ENCODE assay signal across 8 cellular contexts in the genomic region with DNA sequence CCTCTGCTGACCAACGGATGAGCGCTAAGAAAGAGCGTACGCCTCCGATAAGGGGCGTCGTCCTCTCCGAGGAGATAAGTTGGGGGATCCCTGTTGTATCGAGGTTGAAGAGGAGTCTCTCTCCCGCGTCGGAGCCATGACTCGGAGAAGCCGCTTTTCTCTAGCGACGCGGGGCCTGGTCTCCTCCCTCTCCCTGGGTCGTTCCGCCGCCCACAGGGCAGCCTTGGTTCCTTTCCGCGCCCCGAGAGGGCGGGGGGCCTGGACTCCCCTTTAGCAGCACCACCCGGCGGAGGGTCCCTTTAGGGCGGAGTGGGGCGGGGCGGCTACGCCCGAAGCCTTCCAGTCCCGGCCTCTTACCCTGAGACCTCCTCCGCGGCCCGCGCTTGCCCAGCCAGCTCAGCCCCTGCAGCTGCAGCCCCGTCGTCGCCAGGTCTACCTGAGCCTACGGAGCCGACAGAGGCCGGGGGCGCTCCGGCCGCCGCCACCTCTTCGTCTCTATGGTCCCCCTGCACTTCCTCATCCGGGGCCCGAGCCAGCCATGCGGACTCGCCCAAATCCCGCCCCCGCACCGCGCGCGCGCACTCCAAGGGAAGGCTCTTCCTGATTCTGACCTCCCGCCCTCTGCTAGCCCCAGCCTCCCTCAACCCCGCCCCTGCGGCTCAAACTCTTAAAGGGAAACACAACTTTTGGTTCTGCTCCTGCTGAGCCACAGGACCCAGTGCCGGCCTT. TPM values are rescaled to one million over a fixed set of nuclear protein-coding genes. Genes with fewer than 3 reads are reported as not detected.
DNase-seq lines count a peak whose midpoint lies in the region; ATAC-seq lines count a peak whose summit lies in the region.

A gene (minus strand): TSS at position 497 of the 729 bp plus-strand sequence. CDS start 11,272 bp downstream, outside the sequence.

- intact Hi-C loops in left colon (cut with DNase I, micrococcal nuclease) = no loop called here

- peak; percentile 59 for ATAC-seq in GM19372 (IDR thresholded peaks at IDR 0.05; ENCODE audit: low read depth, unreplicated experiment)
- ATAC-seq in HG03521 (IDR thresholded peaks at IDR 0.05; ENCODE audit: unreplicated experiment) = peak; percentile 69
- ATAC-seq in left colon = peak; percentile 75

- DNase-seq in C1 segment of cervical spinal cord (lab: John Stamatoyannopoulos, UW) (peak; percentile 94 to 99 (median 97)), NCI-H748 (lab: John Stamatoyannopoulos, UW; ENCODE audit: unreplicated experiment) (peak; percentile 95), cortex of kidney (lab: John Stamatoyannopoulos, UW) (peak; percentile 71), left colon (peak; percentile 98 to 99)
- DNase-seq in activated CD4-positive, alpha-beta T cell treated with anti-CD3 and anti-CD28 coated beads, Interleukin-2, amount 50 U/mL, for 1 hour = peak; percentile 99
- DNase-seq in stimulated activated CD4-positive, alpha-beta T cell treated with anti-CD3 and anti-CD28 coated beads, Interleukin-1b, Interleukin-23, amount 100 ng/mL, for 4 hours (ENCODE audit: low read depth in 2 of 2) = peak; percentile 100

RNA-seq across cellular contexts. Expression of the gene that starts here (rescaled TPM):
- total RNA-seq in left colon = 10 to 100 TPM; 68.5 to 69.6 TPM

Comparison
In these comparisons a context has a peak if more than half of its experiments do, and no peak if none do; other contexts are left out.
1. Peak in every context shown above with its lines: DNase-seq and ATAC-seq.